6 cellular contexts compared by ENCODE assay signal in genomic region chr22:22129387-22129786, GRCh38.
"Had no signal": no experiment of that assay in that cellular context is flagged by ENCODE, and none has a peak within 500 bp of the region (broad histone marks: within the 10 kb centered on the region; RNA-seq: fewer than 3 reads in every experiment).

No MANE protein-coding gene starts in this region.

- H3K27me3 Mint-ChIP-seq: IgD-negative memory B cell had no signal

- H3K4me3 Mint-ChIP-seq: IgD-negative memory B cell had no signal

- H3K9me3 Mint-ChIP-seq: IgD-negative memory B cell had no signal

- DNase-seq: IMR-90, KBM-7 had no signal

- H3K27ac ChIP-seq: HL-60 had no signal

- FAIRE-seq: HepG2, HTR-8/SVneo had no signal

- H3K27ac Mint-ChIP-seq: IgD-negative memory B cell had no signal

- ATAC-seq: HepG2 had no signal
